Comparison of ENCODE assay signal across 22 cellular contexts in genomic region chr6:120805267-120805666, GRCh38.
DNase-seq lines count a peak whose midpoint lies in the region; TF ChIP-seq lines count a peak whose summit lies in the region.
"Had no signal": no experiment of that assay in that cellular context is flagged by ENCODE, and none has a peak within 500 bp of the region (broad histone marks: within the 10 kb centered on the region; RNA-seq: fewer than 3 reads in every experiment).

No MANE protein-coding gene starts in this region.

- DNase-seq in GM23248 (peak; percentile 24), NCI-H226 (peak; percentile 41), epithelial cell of esophagus (ENCODE audit: low read depth) (peak; percentile 60), neural progenitor cell (ENCODE audit: low spot score) (peak; percentile 4), SHP77 treated with DMSO at 0.1 percent for 48 hours (lab: John Stamatoyannopoulos, UW) (no peak)
- no peak for DNase-seq in activated CD8-positive, alpha-beta memory T cell treated with anti-CD3 and anti-CD28 coated beads, Interleukin-2, amount 50 U/mL, for 48 hours
- no peak for DNase-seq in activated naive CD4-positive, alpha-beta T cell treated with anti-CD3 and anti-CD28 coated beads, Interleukin-2, amount 50 U/mL, for 16 hours
- DNase-seq: activated CD4-positive, alpha-beta T cell treated with anti-CD3 and anti-CD28 coated beads, Interleukin-2, amount 50 U/mL, for 4 hours; amygdala; central memory CD4-positive, alpha-beta T cell; glutamatergic neuron; Kasumi-1; NCI-H524; nephron progenitor cell; right lobe of liver; stimulated activated naive CD4-positive, alpha-beta T cell; testis had no signal

- H3K4me1 ChIP-seq in GM23248 (ENCODE audit: insufficient read depth), result no peaks in the 10 kb centered on the region
- H3K4me1 ChIP-seq in neural progenitor cell, result no peaks in the 10 kb centered on the region
- H3K4me1 ChIP-seq: right lobe of liver, testis had no signal

- in situ Hi-C loops in GM23248 (cut with MboI), result no loop called here

- TF ChIP-seq CTCF in epithelial cell of esophagus (IDR thresholded peaks at IDR 0.05; ENCODE audit: insufficient read depth, low read depth, low read length, missing control alignments) (no peak), neural progenitor cell (IDR thresholded peaks at IDR 0.05) (no peak)

- H3K79me2 ChIP-seq in GM23248 (ENCODE audit: insufficient read depth) (no peaks in the 10 kb centered on the region), neural progenitor cell (ENCODE audit: low read depth) (no peaks in the 10 kb centered on the region)

- no peak overlapping the region for H2AFZ ChIP-seq in GM23248
- H2AFZ ChIP-seq in neural progenitor cell (replicated peaks), result no peak overlapping the region

- WGBS in GM23248 (ENCODE audit: low coverage in 1 of 2, low lambda C conversion rate in 2 of 2, missing lambda C conversion rate in 2 of 2), 2 experiments, result 29 to 53% methylated on average over 2 of the region's 2 CpGs

- no peak overlapping the region for H3K4me2 ChIP-seq in GM23248 (ENCODE audit: unreplicated experiment)
- H3K4me2 ChIP-seq in neural progenitor cell, result no peak overlapping the region

- H3K4me3 ChIP-seq in GM23248 (no peak overlapping the region), epithelial cell of esophagus (ENCODE audit: low read length) (no peak overlapping the region), neural progenitor cell (no peak overlapping the region)
- H3K4me3 ChIP-seq: lung, right lobe of liver, testis had no signal

- H3K27me3 ChIP-seq in GM23248 (replicated peaks; ENCODE audit: insufficient read depth) (no peaks in the 10 kb centered on the region), neural progenitor cell (no peaks in the 10 kb centered on the region)
- H3K27me3 ChIP-seq: right lobe of liver, testis had no signal

- no peaks in the 10 kb centered on the region for H3K9me2 ChIP-seq in GM23248 (ENCODE audit: insufficient read depth)

- H3K9me3 ChIP-seq in GM23248 (ENCODE audit: low read depth), result peaks cover 3% of the 10 kb centered on the region
- no peaks in the 10 kb centered on the region for H3K9me3 ChIP-seq in neural progenitor cell (ENCODE audit: low read depth)
- H3K9me3 ChIP-seq: right lobe of liver, testis had no signal

- H3F3A ChIP-seq in GM23248 (ENCODE audit: insufficient read depth), result no peaks in the 10 kb centered on the region
- no peaks in the 10 kb centered on the region for H3F3A ChIP-seq in neural progenitor cell (ENCODE audit: low read depth)

- H3K9ac ChIP-seq in GM23248 (no peak overlapping the region), neural progenitor cell (no peak overlapping the region)

- H3K36me3 ChIP-seq in GM23248 (ENCODE audit: low read depth), result no peaks in the 10 kb centered on the region
- H3K36me3 ChIP-seq in neural progenitor cell, result no peaks in the 10 kb centered on the region
- H3K36me3 ChIP-seq: right lobe of liver had no signal

- no peak overlapping the region for H3K27ac Mint-ChIP-seq in neural progenitor cell
- H3K27ac Mint-ChIP-seq: activated naive CD4-positive, alpha-beta T cell treated with anti-CD3 and anti-CD28 coated beads, Interleukin-2, amount 50 U/mL, for 24 hours; CD14-positive monocyte; dendritic cell treated with granulocyte-macrophage colony-stimulating factor and Interleukin-4, amounts not matched to agents 40 ng/mL and 50 ng/mL, for 4 days; nephron progenitor cell had no signal

- H3K4me1 Mint-ChIP-seq in neural progenitor cell, result no peaks in the 10 kb centered on the region
- H3K4me1 Mint-ChIP-seq: activated naive CD4-positive, alpha-beta T cell treated with anti-CD3 and anti-CD28 coated beads, Interleukin-2, amount 50 U/mL, for 24 hours; CD14-positive monocyte; nephron progenitor cell had no signal

- no peaks in the 10 kb centered on the region for H3K9me3 Mint-ChIP-seq in neural progenitor cell
- H3K9me3 Mint-ChIP-seq: activated naive CD4-positive, alpha-beta T cell treated with anti-CD3 and anti-CD28 coated beads, Interleukin-2, amount 50 U/mL, for 24 hours had no signal

- H4K20me1 ChIP-seq in GM23248 (ENCODE audit: insufficient read depth) (no peaks in the 10 kb centered on the region), neural progenitor cell (ENCODE audit: low read depth) (no peaks in the 10 kb centered on the region)

- H3K36me3 Mint-ChIP-seq in neural progenitor cell, result no peaks in the 10 kb centered on the region
- H3K36me3 Mint-ChIP-seq: activated naive CD4-positive, alpha-beta T cell treated with anti-CD3 and anti-CD28 coated beads, Interleukin-2, amount 50 U/mL, for 24 hours; CD14-positive monocyte had no signal

- H3K4me3 Mint-ChIP-seq in neural progenitor cell, result no peak overlapping the region
- H3K4me3 Mint-ChIP-seq: activated naive CD4-positive, alpha-beta T cell treated with anti-CD3 and anti-CD28 coated beads, Interleukin-2, amount 50 U/mL, for 24 hours; CD14-positive monocyte; dendritic cell treated with granulocyte-macrophage colony-stimulating factor and Interleukin-4, amounts not matched to agents 40 ng/mL and 50 ng/mL, for 4 days; nephron progenitor cell had no signal

- H3K27me3 Mint-ChIP-seq in neural progenitor cell (ENCODE audit: insufficient read depth, low read depth), result peaks cover 4% of the 10 kb centered on the region
- H3K27me3 Mint-ChIP-seq: activated naive CD4-positive, alpha-beta T cell treated with anti-CD3 and anti-CD28 coated beads, Interleukin-2, amount 50 U/mL, for 24 hours; dendritic cell treated with granulocyte-macrophage colony-stimulating factor and Interleukin-4, amounts not matched to agents 40 ng/mL and 50 ng/mL, for 4 days had no signal

- no peak overlapping the region for H3K27ac ChIP-seq in GM23248
- H3K27ac ChIP-seq in neural progenitor cell, result no peak overlapping the region
- H3K27ac ChIP-seq: HL-60, right lobe of liver, testis had no signal

Comparison
In these comparisons a context has a peak if more than half of its experiments do, and no peak if none do; other contexts are left out.
1. DNase-seq: peak in GM23248 (single experiment), NCI-H226 (single experiment), epithelial cell of esophagus (single experiment) and neural progenitor cell (single experiment); none in activated CD8-positive, alpha-beta memory T cell treated with anti-CD3 and anti-CD28 coated beads, Interleukin-2, amount 50 U/mL, for 48 hours (single experiment), SHP77 treated with DMSO at 0.1 percent for 48 hours (single experiment) and activated naive CD4-positive, alpha-beta T cell treated with anti-CD3 and anti-CD28 coated beads, Interleukin-2, amount 50 U/mL, for 16 hours (single experiment).